ENCODE assay signal across 1 cellular context in genomic region chr2:26911911-26912861, GRCh38.
TF ChIP-seq lines count a peak whose summit lies in the region.

No MANE protein-coding gene starts in this region.

TF ChIP-seq in H1, 55 proteins besides CTCF, POLR2A, EP300 and RAD21:
- 0 out of 4 replicates have a peak, but pooled peaks of 1 of the 2 experiments have one; percentile 17 for TF ChIP-seq SIN3A (conservative IDR thresholded peaks at IDR 0.05 in 1 of 2, IDR thresholded peaks at IDR 0.05 in 1 of 2; ENCODE audit: low read depth in 1 of 2, low read length in 2 of 2)
- no peak for TF ChIP-seq NANOG (IDR thresholded peaks at IDR 0.05; ENCODE audit: insufficient read depth, low read depth, low read length, poor library complexity, severe bottlenecking)
- TF ChIP-seq SP4 (IDR thresholded peaks at IDR 0.05; ENCODE audit: low read length) = no peak
- TF ChIP-seq E2F6 (IDR thresholded peaks at IDR 0.05) = no peak
- no peak for TF ChIP-seq MAFK (IDR thresholded peaks at IDR 0.05; ENCODE audit: low read depth, low read length)
- TF ChIP-seq ASH2L (IDR thresholded peaks at IDR 0.05; ENCODE audit: low read length) = peak; percentile 57
- TF ChIP-seq YY1 (IDR thresholded peaks at IDR 0.05; ENCODE audit: low read depth, low read length) = 0 out of 2 replicates have a peak, but pooled peaks have one; percentile 24
- no peak for TF ChIP-seq SP2 (IDR thresholded peaks at IDR 0.05; ENCODE audit: low read length)
- 0 out of 2 replicates have a peak, but pooled peaks have one; percentile 11 for TF ChIP-seq RBBP5 (IDR thresholded peaks at IDR 0.05; ENCODE audit: borderline replicate concordance, low read depth, low read length)
- no peak for TF ChIP-seq EGR1 (IDR thresholded peaks at IDR 0.05; ENCODE audit: borderline replicate concordance, low read depth, low read length)
- TF ChIP-seq SP1 (IDR thresholded peaks at IDR 0.05; ENCODE audit: low read depth, low read length) = peak; percentile 27; the same call in 1 of the 2 replicates
